In the genomic region with DNA sequence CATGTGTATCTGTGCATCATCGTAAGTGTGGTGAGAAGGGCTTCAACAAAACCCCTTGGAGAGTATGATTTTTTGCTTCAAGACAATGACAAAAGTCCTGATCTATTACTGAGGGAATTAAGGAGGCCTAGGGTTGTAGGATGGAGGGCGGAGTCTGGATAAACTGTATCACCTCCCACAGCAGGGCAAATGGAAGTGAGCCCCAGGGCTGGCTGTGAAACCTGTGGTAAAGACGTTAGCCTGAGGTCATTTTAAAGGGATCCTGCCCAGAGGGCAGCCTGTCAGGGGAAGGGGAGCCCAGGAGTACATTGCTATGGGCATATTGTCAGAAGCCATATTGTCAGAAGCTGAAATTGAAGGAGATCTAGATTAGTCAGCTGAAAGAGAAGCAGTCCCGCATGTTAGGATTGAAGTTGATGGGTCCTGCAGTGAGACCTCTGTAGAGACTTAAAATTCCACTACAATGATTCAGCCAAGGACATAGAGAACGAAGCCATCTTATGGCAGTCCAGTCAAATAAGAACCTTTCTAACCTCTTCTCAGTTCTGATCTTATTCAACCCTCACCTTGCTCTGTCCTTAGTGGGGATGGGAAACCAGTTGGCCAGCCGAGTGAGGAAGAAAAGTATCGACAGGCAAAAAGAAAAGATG, we compare ENCODE assay signal across 1 cellular context.
TF ChIP-seq lines count a peak whose summit lies in the region.

No MANE protein-coding gene starts in this region.

TF ChIP-seq in K562, 482 proteins besides CTCF, POLR2A, EP300 and RAD21:
- TF ChIP-seq, protein P1, sequence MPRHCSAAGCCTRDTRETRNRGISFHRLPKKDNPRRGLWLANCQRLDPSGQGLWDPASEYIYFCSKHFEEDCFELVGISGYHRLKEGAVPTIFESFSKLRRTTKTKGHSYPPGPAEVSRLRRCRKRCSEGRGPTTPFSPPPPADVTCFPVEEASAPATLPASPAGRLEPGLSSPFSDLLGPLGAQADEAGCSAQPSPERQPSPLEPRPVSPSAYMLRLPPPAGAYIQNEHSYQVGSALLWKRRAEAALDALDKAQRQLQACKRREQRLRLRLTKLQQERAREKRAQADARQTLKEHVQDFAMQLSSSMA (CRISPR knock-in tag; IDR thresholded peaks at IDR 0.05), result no peak
- TF ChIP-seq, protein P2, sequence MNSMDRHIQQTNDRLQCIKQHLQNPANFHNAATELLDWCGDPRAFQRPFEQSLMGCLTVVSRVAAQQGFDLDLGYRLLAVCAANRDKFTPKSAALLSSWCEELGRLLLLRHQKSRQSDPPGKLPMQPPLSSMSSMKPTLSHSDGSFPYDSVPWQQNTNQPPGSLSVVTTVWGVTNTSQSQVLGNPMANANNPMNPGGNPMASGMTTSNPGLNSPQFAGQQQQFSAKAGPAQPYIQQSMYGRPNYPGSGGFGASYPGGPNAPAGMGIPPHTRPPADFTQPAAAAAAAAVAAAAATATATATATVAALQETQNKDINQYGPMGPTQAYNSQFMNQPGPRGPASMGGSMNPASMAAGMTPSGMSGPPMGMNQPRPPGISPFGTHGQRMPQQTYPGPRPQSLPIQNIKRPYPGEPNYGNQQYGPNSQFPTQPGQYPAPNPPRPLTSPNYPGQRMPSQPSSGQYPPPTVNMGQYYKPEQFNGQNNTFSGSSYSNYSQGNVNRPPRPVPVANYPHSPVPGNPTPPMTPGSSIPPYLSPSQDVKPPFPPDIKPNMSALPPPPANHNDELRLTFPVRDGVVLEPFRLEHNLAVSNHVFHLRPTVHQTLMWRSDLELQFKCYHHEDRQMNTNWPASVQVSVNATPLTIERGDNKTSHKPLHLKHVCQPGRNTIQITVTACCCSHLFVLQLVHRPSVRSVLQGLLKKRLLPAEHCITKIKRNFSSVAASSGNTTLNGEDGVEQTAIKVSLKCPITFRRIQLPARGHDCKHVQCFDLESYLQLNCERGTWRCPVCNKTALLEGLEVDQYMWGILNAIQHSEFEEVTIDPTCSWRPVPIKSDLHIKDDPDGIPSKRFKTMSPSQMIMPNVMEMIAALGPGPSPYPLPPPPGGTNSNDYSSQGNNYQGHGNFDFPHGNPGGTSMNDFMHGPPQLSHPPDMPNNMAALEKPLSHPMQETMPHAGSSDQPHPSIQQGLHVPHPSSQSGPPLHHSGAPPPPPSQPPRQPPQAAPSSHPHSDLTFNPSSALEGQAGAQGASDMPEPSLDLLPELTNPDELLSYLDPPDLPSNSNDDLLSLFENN (IDR thresholded peaks at IDR 0.05; ENCODE audit: low read depth in 2 of 2, low read length in 2 of 2), result no peak
- TF ChIP-seq L3MBTL2 (IDR thresholded peaks at IDR 0.05) (no peak), FOXM1 (IDR thresholded peaks at IDR 0.05; ENCODE audit: low read depth) (no peak), FOXM1 (CRISPR knock-in tag; IDR thresholded peaks at IDR 0.05; ENCODE audit: low read depth) (no peak), SMAD2 (IDR thresholded peaks at IDR 0.05; ENCODE audit: low read depth, low read length) (no peak), CTBP1 (IDR thresholded peaks at IDR 0.05; ENCODE audit: borderline replicate concordance) (no peak), ZNF77 (CRISPR knock-in tag; IDR thresholded peaks at IDR 0.05) (no peak), ZNF253 (CRISPR knock-in tag; conservative IDR thresholded peaks at IDR 0.05) (no peak), ZBTB8A (IDR thresholded peaks at IDR 0.05; ENCODE audit: partially characterized antibody) (no peak), FOXJ2 (tag; IDR thresholded peaks at IDR 0.05) (no peak), GATA2 (CRISPR knock-in tag; IDR thresholded peaks at IDR 0.05) (no peak), OTX1 (CRISPR knock-in tag; IDR thresholded peaks at IDR 0.05) (no peak), RBM17 (IDR thresholded peaks at IDR 0.05; ENCODE audit: borderline replicate concordance, low read depth, low read length) (no peak), SAFB2 (IDR thresholded peaks at IDR 0.05; ENCODE audit: borderline replicate concordance, low read depth, low read length, severe bottlenecking) (no peak), DIDO1 (tag; IDR thresholded peaks at IDR 0.05; ENCODE audit: low read depth) (no peak)
- TF ChIP-seq, protein P3, sequence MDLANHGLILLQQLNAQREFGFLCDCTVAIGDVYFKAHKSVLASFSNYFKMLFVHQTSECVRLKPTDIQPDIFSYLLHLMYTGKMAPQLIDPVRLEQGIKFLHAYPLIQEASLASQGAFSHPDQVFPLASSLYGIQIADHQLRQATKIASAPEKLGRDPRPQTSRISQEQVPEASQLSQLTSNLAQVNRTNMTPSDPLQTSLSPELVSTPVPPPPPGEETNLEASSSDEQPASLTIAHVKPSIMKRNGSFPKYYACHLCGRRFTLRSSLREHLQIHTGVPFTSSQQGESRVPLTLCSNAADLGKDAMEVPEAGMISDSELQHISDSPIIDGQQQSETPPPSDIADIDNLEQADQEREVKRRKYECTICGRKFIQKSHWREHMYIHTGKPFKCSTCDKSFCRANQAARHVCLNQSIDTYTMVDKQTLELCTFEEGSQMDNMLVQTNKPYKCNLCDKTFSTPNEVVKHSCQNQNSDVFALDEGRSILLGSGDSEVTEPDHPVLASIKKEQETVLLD (IDR thresholded peaks at IDR 0.05), result no peak
- TF ChIP-seq, protein P4, sequence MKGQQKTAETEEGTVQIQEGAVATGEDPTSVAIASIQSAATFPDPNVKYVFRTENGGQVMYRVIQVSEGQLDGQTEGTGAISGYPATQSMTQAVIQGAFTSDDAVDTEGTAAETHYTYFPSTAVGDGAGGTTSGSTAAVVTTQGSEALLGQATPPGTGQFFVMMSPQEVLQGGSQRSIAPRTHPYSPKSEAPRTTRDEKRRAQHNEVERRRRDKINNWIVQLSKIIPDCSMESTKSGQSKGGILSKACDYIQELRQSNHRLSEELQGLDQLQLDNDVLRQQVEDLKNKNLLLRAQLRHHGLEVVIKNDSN (CRISPR knock-in tag; IDR thresholded peaks at IDR 0.05), result no peak
- TF ChIP-seq, protein P5, sequence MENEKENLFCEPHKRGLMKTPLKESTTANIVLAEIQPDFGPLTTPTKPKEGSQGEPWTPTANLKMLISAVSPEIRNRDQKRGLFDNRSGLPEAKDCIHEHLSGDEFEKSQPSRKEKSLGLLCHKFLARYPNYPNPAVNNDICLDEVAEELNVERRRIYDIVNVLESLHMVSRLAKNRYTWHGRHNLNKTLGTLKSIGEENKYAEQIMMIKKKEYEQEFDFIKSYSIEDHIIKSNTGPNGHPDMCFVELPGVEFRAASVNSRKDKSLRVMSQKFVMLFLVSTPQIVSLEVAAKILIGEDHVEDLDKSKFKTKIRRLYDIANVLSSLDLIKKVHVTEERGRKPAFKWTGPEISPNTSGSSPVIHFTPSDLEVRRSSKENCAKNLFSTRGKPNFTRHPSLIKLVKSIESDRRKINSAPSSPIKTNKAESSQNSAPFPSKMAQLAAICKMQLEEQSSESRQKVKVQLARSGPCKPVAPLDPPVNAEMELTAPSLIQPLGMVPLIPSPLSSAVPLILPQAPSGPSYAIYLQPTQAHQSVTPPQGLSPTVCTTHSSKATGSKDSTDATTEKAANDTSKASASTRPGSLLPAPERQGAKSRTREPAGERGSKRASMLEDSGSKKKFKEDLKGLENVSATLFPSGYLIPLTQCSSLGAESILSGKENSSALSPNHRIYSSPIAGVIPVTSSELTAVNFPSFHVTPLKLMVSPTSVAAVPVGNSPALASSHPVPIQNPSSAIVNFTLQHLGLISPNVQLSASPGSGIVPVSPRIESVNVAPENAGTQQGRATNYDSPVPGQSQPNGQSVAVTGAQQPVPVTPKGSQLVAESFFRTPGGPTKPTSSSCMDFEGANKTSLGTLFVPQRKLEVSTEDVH (IDR thresholded peaks at IDR 0.05; ENCODE audit: low read depth, partially characterized antibody), result no peak
- TF ChIP-seq, protein P6, sequence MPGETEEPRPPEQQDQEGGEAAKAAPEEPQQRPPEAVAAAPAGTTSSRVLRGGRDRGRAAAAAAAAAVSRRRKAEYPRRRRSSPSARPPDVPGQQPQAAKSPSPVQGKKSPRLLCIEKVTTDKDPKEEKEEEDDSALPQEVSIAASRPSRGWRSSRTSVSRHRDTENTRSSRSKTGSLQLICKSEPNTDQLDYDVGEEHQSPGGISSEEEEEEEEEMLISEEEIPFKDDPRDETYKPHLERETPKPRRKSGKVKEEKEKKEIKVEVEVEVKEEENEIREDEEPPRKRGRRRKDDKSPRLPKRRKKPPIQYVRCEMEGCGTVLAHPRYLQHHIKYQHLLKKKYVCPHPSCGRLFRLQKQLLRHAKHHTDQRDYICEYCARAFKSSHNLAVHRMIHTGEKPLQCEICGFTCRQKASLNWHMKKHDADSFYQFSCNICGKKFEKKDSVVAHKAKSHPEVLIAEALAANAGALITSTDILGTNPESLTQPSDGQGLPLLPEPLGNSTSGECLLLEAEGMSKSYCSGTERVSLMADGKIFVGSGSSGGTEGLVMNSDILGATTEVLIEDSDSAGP (CRISPR knock-in tag; IDR thresholded peaks at IDR 0.05), result no peak
